In the genomic region with DNA sequence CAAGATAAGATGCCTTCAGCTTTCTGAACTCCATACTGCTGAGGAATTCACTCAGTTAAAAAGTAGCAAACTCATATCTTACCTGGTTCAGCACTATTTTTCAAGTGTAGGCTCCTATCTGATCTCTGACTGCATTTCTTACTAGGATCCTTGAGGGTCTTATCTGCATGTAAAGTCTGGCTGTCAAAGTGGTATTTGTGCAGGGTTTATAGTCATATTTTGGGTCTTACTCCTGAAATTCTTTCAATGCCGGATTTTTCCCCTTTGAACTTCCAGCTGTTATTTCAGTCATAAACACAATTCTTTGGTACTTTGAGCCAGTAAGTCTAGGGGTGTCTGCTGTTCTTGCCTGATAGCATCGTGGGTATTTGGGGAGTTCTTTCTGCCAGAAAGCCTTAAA, we compare ENCODE assay signal across 21 cellular contexts. TPM values are rescaled to one million over a fixed set of nuclear protein-coding genes. Genes with fewer than 3 reads are reported as not detected.
"Had no signal": no experiment of that assay in that cellular context is flagged by ENCODE, and none has a peak within 500 bp of the region (broad histone marks: within the 10 kb centered on the region; RNA-seq: fewer than 3 reads in every experiment).

No MANE protein-coding gene starts in this region.

- H3K4me3 ChIP-seq: left ventricle myocardium inferior, lower lobe of right lung, skin epidermis, stomach, thoracic aorta had no signal

- H3K36me3 ChIP-seq: left ventricle myocardium inferior, lower lobe of right lung, stomach, thoracic aorta had no signal

- H3K27ac Mint-ChIP-seq: dendritic cell treated with granulocyte-macrophage colony-stimulating factor and Interleukin-4, amounts not matched to agents 40 ng/mL and 50 ng/mL, for 4 days; effector memory CD8-positive, alpha-beta T cell; memory B cell; naive thymus-derived CD4-positive, alpha-beta T cell; type B pancreatic cell had no signal

- H3K36me3 Mint-ChIP-seq: memory B cell; naive thymus-derived CD4-positive, alpha-beta T cell; type B pancreatic cell had no signal

- H3K27me3 ChIP-seq: foreskin keratinocyte, stomach had no signal

- H3K27me3 Mint-ChIP-seq: dendritic cell treated with granulocyte-macrophage colony-stimulating factor and Interleukin-4, amounts not matched to agents 40 ng/mL and 50 ng/mL, for 4 days; effector memory CD8-positive, alpha-beta T cell; memory B cell; naive thymus-derived CD4-positive, alpha-beta T cell; type B pancreatic cell had no signal

- H3K4me1 ChIP-seq: foreskin keratinocyte, left ventricle myocardium inferior, lower lobe of right lung, stomach had no signal

- H3K4me1 Mint-ChIP-seq: memory B cell; naive thymus-derived CD4-positive, alpha-beta T cell had no signal

- H3K27ac ChIP-seq: foreskin keratinocyte, left ventricle myocardium inferior, lower lobe of right lung, skin epidermis, stomach had no signal

- DNase-seq: effector memory CD8-positive, alpha-beta T cell; erythroblast; foreskin keratinocyte; kidney; left cardiac atrium; left ventricle myocardium inferior; lower lobe of right lung; naive thymus-derived CD4-positive, alpha-beta T cell; posterior cingulate gyrus; stimulated activated CD4-positive, alpha-beta T cell treated with anti-CD3 and anti-CD28 coated beads, Interleukin-12 subunit alpha, Interleukin-12 subunit beta, amount 100 ng/mL, for 4 hours; stimulated activated naive CD4-positive, alpha-beta T cell; stomach; substantia nigra had no signal

- H3K9me3 Mint-ChIP-seq: dendritic cell treated with granulocyte-macrophage colony-stimulating factor and Interleukin-4, amounts not matched to agents 40 ng/mL and 50 ng/mL, for 4 days; type B pancreatic cell had no signal

- ATAC-seq: effector memory CD8-positive, alpha-beta T cell; foreskin keratinocyte; left cardiac atrium; lower lobe of right lung; naive thymus-derived CD4-positive, alpha-beta T cell; sciatic nerve had no signal

- H3K4me3 Mint-ChIP-seq: dendritic cell treated with granulocyte-macrophage colony-stimulating factor and Interleukin-4, amounts not matched to agents 40 ng/mL and 50 ng/mL, for 4 days; effector memory CD8-positive, alpha-beta T cell; memory B cell; naive thymus-derived CD4-positive, alpha-beta T cell; type B pancreatic cell had no signal

- FAIRE-seq: urothelium cell line had no signal

- H3K9me3 ChIP-seq: lower lobe of right lung, thoracic aorta had no signal

RNA-seq across cellular contexts. Expression of a gene that starts 25.3 kb away (rescaled TPM):
- total RNA-seq: foreskin keratinocyte; mononuclear cell; naive thymus-derived CD4-positive, alpha-beta T cell had no signal
- polyA plus RNA-seq: naive thymus-derived CD4-positive, alpha-beta T cell had no signal
